20 cellular contexts compared by ENCODE assay signal in genomic region chr6:31634131-31634530, GRCh38. TPM values are rescaled to one million over a fixed set of nuclear protein-coding genes. Genes with fewer than 3 reads are reported as not detected.
DNase-seq lines count a peak whose midpoint lies in the region; ATAC-seq and TF ChIP-seq lines count a peak whose summit lies in the region.
"Had no signal": no experiment of that assay in that cellular context is flagged by ENCODE, and none has a peak within 500 bp of the region (broad histone marks: within the 10 kb centered on the region; RNA-seq: fewer than 3 reads in every experiment).

No MANE protein-coding gene starts in this region.

- peaks cover 83% of the 10 kb centered on the region for H3F3A ChIP-seq in neural progenitor cell (ENCODE audit: low read depth)

- in situ Hi-C loops in Panc1 (cut with HindIII; ENCODE audit: low pct_unique_long_range_greater_than_20kb, low sequenced_read_pairs): no loop called here
- in situ Hi-C loops in HAP-1 (cut with MboI; ENCODE audit: low sequenced_read_pairs): loop anchor here (25.0 kb wide), 1 partner anchor 1047 kb away; no protein-coding TSS in a partner anchor

- H3K9ac ChIP-seq in neural progenitor cell: no peak overlapping the region

- no peak overlapping the region for H2AFZ ChIP-seq in neural progenitor cell (replicated peaks)

- no peaks in the 10 kb centered on the region for H3K4me1 Mint-ChIP-seq in activated CD4-positive, alpha-beta T cell treated with anti-CD3 and anti-CD28 coated beads for 36 hours
- H3K4me1 Mint-ChIP-seq in chondrocyte (ENCODE audit: low read depth) (no peaks in the 10 kb centered on the region), neural progenitor cell (peaks cover 2% of the 10 kb centered on the region)

- WGBS in upper lobe of left lung, 2 donors: 78 to 95% methylated on average over 1 to 3 of the region's 3 CpGs

- no peak for ATAC-seq in activated CD4-positive, alpha-beta T cell treated with anti-CD3 and anti-CD28 coated beads for 36 hours
- no peak for ATAC-seq in Panc1
- no peak for ATAC-seq in upper lobe of left lung (ENCODE audit: low FRiP score in 2 of 2)
- ATAC-seq: A549, mucosa of descending colon had no signal

- peaks cover 11% of the 10 kb centered on the region; the same call in 1 of the 2 replicates for H3K4me1 ChIP-seq in Panc1 (ENCODE audit: control insufficient read depth, insufficient read depth, low read length)
- H3K4me1 ChIP-seq in neural progenitor cell: no peaks in the 10 kb centered on the region
- no peaks in the 10 kb centered on the region for H3K4me1 ChIP-seq in upper lobe of left lung
- H3K4me1 ChIP-seq in HAP-1: no peaks in the 10 kb centered on the region
- H3K4me1 ChIP-seq: A549, esophagus squamous epithelium had no signal

- H3K4me3 Mint-ChIP-seq in activated CD4-positive, alpha-beta T cell treated with anti-CD3 and anti-CD28 coated beads for 36 hours: no peak overlapping the region
- no peak overlapping the region for H3K4me3 Mint-ChIP-seq in chondrocyte (ENCODE audit: unreplicated experiment)
- H3K4me3 Mint-ChIP-seq in neural progenitor cell: peak overlapping the region; percentile 20

- H3K27ac Mint-ChIP-seq in activated CD4-positive, alpha-beta T cell treated with anti-CD3 and anti-CD28 coated beads for 36 hours: peak overlapping the region; percentile 56
- peak overlapping the region; percentile 73 for H3K27ac Mint-ChIP-seq in chondrocyte (ENCODE audit: unreplicated experiment)
- H3K27ac Mint-ChIP-seq in neural progenitor cell: peak overlapping the region; percentile 67

- 0 out of 2 replicates have a peak overlapping the region, but pooled peaks have one; percentile 13 for H3K27ac ChIP-seq in Panc1 (ENCODE audit: low read length)
- peak overlapping the region; percentile 17 for H3K27ac ChIP-seq in neural progenitor cell
- H3K27ac ChIP-seq in upper lobe of left lung: no peak overlapping the region
- H3K27ac ChIP-seq: A549, esophagus squamous epithelium had no signal

- no peak for TF ChIP-seq CTCF in Panc1 (IDR thresholded peaks at IDR 0.05)
- no peak for TF ChIP-seq CTCF in chondrocyte (IDR thresholded peaks at IDR 0.05)
- no peak for TF ChIP-seq CTCF in neural progenitor cell (IDR thresholded peaks at IDR 0.05)
- TF ChIP-seq CTCF in upper lobe of left lung (IDR thresholded peaks at IDR 0.05): no peak

- no peak for TF ChIP-seq EP300 in upper lobe of left lung (IDR thresholded peaks at IDR 0.05)

- no peaks in the 10 kb centered on the region for H3K27me3 Mint-ChIP-seq in activated CD4-positive, alpha-beta T cell treated with anti-CD3 and anti-CD28 coated beads for 36 hours
- H3K27me3 Mint-ChIP-seq in chondrocyte (ENCODE audit: low read depth): no peaks in the 10 kb centered on the region
- peaks cover 8% of the 10 kb centered on the region for H3K27me3 Mint-ChIP-seq in neural progenitor cell (ENCODE audit: insufficient read depth, low read depth)

- H3K79me2 ChIP-seq in neural progenitor cell (ENCODE audit: low read depth): peaks cover 32% of the 10 kb centered on the region

- CTCF ChIA-PET in activated CD4-positive, alpha-beta T cell treated with anti-CD3 and anti-CD28 coated beads for 36 hours (lab: Charles Lee): interaction anchor here (0.8 kb wide), 1 partner anchor 242 kb away, joined by 3 read pairs; no protein-coding TSS in a partner anchor
- CTCF ChIA-PET in Panc1 (lab: Charles Lee): interaction anchor here (0.6 kb wide), 1 partner anchor 1879 kb away, joined by 3 read pairs; no protein-coding TSS in a partner anchor

- H3K36me3 ChIP-seq in Panc1 (ENCODE audit: control insufficient read depth, insufficient read depth, low read length): peaks cover 35% of the 10 kb centered on the region
- H3K36me3 ChIP-seq in neural progenitor cell: peaks cover 4% of the 10 kb centered on the region
- H3K36me3 ChIP-seq in upper lobe of left lung: peaks cover 57 to 100% (median 95%) of the 10 kb centered on the region in 4 donors
- H3K36me3 ChIP-seq in HAP-1 (replicated peaks): peaks cover 94% of the 10 kb centered on the region

- no peak overlapping the region for H3K4me2 ChIP-seq in neural progenitor cell
- H3K4me2 ChIP-seq: A549 had no signal

- BruUV-seq in Panc1 (replicated peaks; lab: Mats Ljungman, UMichigan): no TSS peak

- POLR2A ChIA-PET in activated CD4-positive, alpha-beta T cell treated with anti-CD3 and anti-CD28 coated beads for 36 hours (lab: Charles Lee): interaction anchor here (1.4 to 1.5 kb wide), 2 partner anchors 8 to 11 kb away, joined by 3 to 7 read pairs; no protein-coding TSS in a partner anchor
- POLR2A ChIA-PET in Panc1 (lab: Charles Lee): no interaction called here

- H3K9me3 Mint-ChIP-seq in activated CD4-positive, alpha-beta T cell treated with anti-CD3 and anti-CD28 coated beads for 36 hours (ENCODE audit: low read depth): no peaks in the 10 kb centered on the region
- H3K9me3 Mint-ChIP-seq in chondrocyte (ENCODE audit: low read depth) (no peaks in the 10 kb centered on the region), neural progenitor cell (no peaks in the 10 kb centered on the region)

- intact Hi-C loops in activated CD4-positive, alpha-beta T cell treated with anti-CD3 and anti-CD28 coated beads for 36 hours (cut with DNase I, micrococcal nuclease): no loop called here
- intact Hi-C loops in Panc1 (cut with micrococcal nuclease; ENCODE audit: unreplicated experiment): no loop called here

- no peaks in the 10 kb centered on the region for H3K27me3 ChIP-seq in Panc1 (ENCODE audit: control insufficient read depth, insufficient read depth, low read length)
- H3K27me3 ChIP-seq in neural progenitor cell: no peaks in the 10 kb centered on the region
- no peaks in the 10 kb centered on the region for H3K27me3 ChIP-seq in upper lobe of left lung
- H3K27me3 ChIP-seq in HAP-1 (ENCODE audit: low read depth): no peaks in the 10 kb centered on the region
- H3K27me3 ChIP-seq: dorsolateral prefrontal cortex, esophagus squamous epithelium had no signal

- peaks cover 78% of the 10 kb centered on the region for H3K36me3 Mint-ChIP-seq in activated CD4-positive, alpha-beta T cell treated with anti-CD3 and anti-CD28 coated beads for 36 hours (ENCODE audit: low read depth)
- peaks cover 46% of the 10 kb centered on the region for H3K36me3 Mint-ChIP-seq in chondrocyte (ENCODE audit: low read depth)
- H3K36me3 Mint-ChIP-seq in neural progenitor cell: peaks cover 51% of the 10 kb centered on the region

- no peaks in the 10 kb centered on the region for H3K9me3 ChIP-seq in Panc1 (ENCODE audit: control insufficient read depth, insufficient read depth, low read depth, low read length)
- no peaks in the 10 kb centered on the region for H3K9me3 ChIP-seq in neural progenitor cell (ENCODE audit: low read depth)
- no peaks in the 10 kb centered on the region for H3K9me3 ChIP-seq in upper lobe of left lung
- no peaks in the 10 kb centered on the region for H3K9me3 ChIP-seq in HAP-1
- H3K9me3 ChIP-seq: A549, esophagus squamous epithelium, mucosa of descending colon had no signal

- peaks cover 72% of the 10 kb centered on the region for H4K20me1 ChIP-seq in neural progenitor cell (ENCODE audit: low read depth)

- H3K4me3 ChIP-seq in Panc1 (ENCODE audit: low read depth in 2 of 2, low read length in 2 of 2) (no peak overlapping the region), neural progenitor cell (no peak overlapping the region), upper lobe of left lung (no peak overlapping the region), HAP-1 (no peak overlapping the region)
- H3K4me3 ChIP-seq: A549, dorsolateral prefrontal cortex, esophagus squamous epithelium, mucosa of descending colon had no signal

- no peak for TF ChIP-seq POLR2A in upper lobe of left lung (IDR thresholded peaks at IDR 0.05)

- DNase-seq in activated CD4-positive, alpha-beta T cell treated with anti-CD3 and anti-CD28 coated beads for 36 hours: no peak
- no peak for DNase-seq in activated CD4-positive, alpha-beta T cell treated with anti-CD3 and anti-CD28 coated beads, Interleukin-2, amount 50 U/mL, for 1 hour
- DNase-seq in Panc1 (ENCODE audit: low read depth, low spot score): no peak
- DNase-seq in chondrocyte (ENCODE audit: low spot score): no peak
- DNase-seq in neural progenitor cell (ENCODE audit: low spot score): no peak
- DNase-seq in glomerular visceral epithelial cell (ENCODE audit: extremely low spot score): no peak
- no peak for DNase-seq in upper lobe of left lung
- DNase-seq in HAP-1 (ENCODE audit: low spot score in 2 of 2): no peak
- DNase-seq: activated naive CD4-positive, alpha-beta T cell treated with Interleukin-2 at 50 U/mL for 16 hours; DMS79 treated with DMSO at 0.1 percent for 48 hours; dorsolateral prefrontal cortex; esophagus squamous epithelium; KG1; mucosa of descending colon; NCI-H1092; NCI-H2107; NCI-H526 treated with DMSO at 0.1 percent for 48 hours; stimulated activated CD4-positive, alpha-beta T cell treated with anti-CD3 and anti-CD28 coated beads, Interleukin-4, amount 100 ng/mL, for 24 hours; stimulated activated CD8-positive, alpha-beta memory T cell treated with anti-CD3 and anti-CD28 coated beads, Interleukin-4, amount 100 ng/mL, for 48 hours had no signal

RNA-seq across cellular contexts. Expression of gene PRRC2A, which starts 13.6 kb away (rescaled TPM):
- total RNA-seq in activated CD4-positive, alpha-beta T cell treated with anti-CD3 and anti-CD28 coated beads for 36 hours: 100 to 1,000 TPM; 255 to 280 TPM
- total RNA-seq in Panc1 (2021; ENCODE audit: unreplicated experiment): 318 TPM
- polyA plus RNA-seq in Panc1 (2012; ENCODE audit: insufficient read length): 246 TPM
- 156 to 185 TPM (median 157 TPM) in 3 replicates for total RNA-seq in chondrocyte
- total RNA-seq in neural progenitor cell (ENCODE audit: low replicate concordance): 55.5 and 138 TPM in 2 replicates
- total RNA-seq in upper lobe of left lung: 100 to 1,000 TPM in 4 of 6 donors, 10 to 100 TPM in 2; 80.1 to 154 (median 125) TPM

RNA-seq across cellular contexts. Expression of gene BAG6, which starts 18.3 kb away (rescaled TPM):
- 100 to 1,000 TPM; 334 to 339 TPM for total RNA-seq in activated CD4-positive, alpha-beta T cell treated with anti-CD3 and anti-CD28 coated beads for 36 hours
- total RNA-seq in Panc1 (2021; ENCODE audit: unreplicated experiment): 491 TPM
- 565 TPM for polyA plus RNA-seq in Panc1 (2012; ENCODE audit: insufficient read length)
- 253 to 308 TPM (median 262 TPM) in 3 replicates for total RNA-seq in chondrocyte
- 171 and 310 TPM in 2 replicates for total RNA-seq in neural progenitor cell (ENCODE audit: low replicate concordance)
- total RNA-seq in upper lobe of left lung: 100 to 1,000 TPM; 190 to 421 (median 294) TPM

RNA-seq across cellular contexts. Expression of gene AIF1, which starts 19.1 kb away (rescaled TPM):
- total RNA-seq in activated CD4-positive, alpha-beta T cell treated with anti-CD3 and anti-CD28 coated beads for 36 hours: 10 to 100 TPM; 89.2 to 96.1 TPM
- total RNA-seq in Panc1 (2021; ENCODE audit: unreplicated experiment) (0.44 TPM), chondrocyte (not detected in 3 replicates), neural progenitor cell (ENCODE audit: low replicate concordance) (not detected in 2 replicates), upper lobe of left lung (100 to 1,000 TPM in 1 of 6 donors, 10 to 100 TPM in 5; 18.5 to 106 (median 79.7) TPM)
- not detected for polyA plus RNA-seq in Panc1 (2012; ENCODE audit: insufficient read length)
- polyA plus RNA-seq: A549 had no signal

RNA-seq across cellular contexts. Expression of gene APOM, which starts 21.6 kb away (rescaled TPM):
- total RNA-seq in activated CD4-positive, alpha-beta T cell treated with anti-CD3 and anti-CD28 coated beads for 36 hours: 1 to 10 TPM; 3.4 to 4.0 TPM
- 1.8 TPM for total RNA-seq in Panc1 (2021; ENCODE audit: unreplicated experiment)
- 0.56 TPM for polyA plus RNA-seq in Panc1 (2012; ENCODE audit: insufficient read length)
- total RNA-seq in chondrocyte: 0.85 to 1.2 TPM in 2 of 3 replicates, not detected in the other
- total RNA-seq in neural progenitor cell (ENCODE audit: low replicate concordance): 2.6 and 4.2 TPM in 2 replicates
- 1 to 10 TPM in 5 of 6 donors, under 1 TPM in 1; 0.89 to 4.3 (median 2.1) TPM for total RNA-seq in upper lobe of left lung

RNA-seq across cellular contexts. Expression of gene C6orf47, which starts 26.4 kb away (rescaled TPM):
- 10 to 100 TPM; 10.1 to 11.7 TPM for total RNA-seq in activated CD4-positive, alpha-beta T cell treated with anti-CD3 and anti-CD28 coated beads for 36 hours
- 22.4 TPM for total RNA-seq in Panc1 (2021; ENCODE audit: unreplicated experiment)
- 18.6 TPM for polyA plus RNA-seq in Panc1 (2012; ENCODE audit: insufficient read length)
- total RNA-seq in chondrocyte: 19.1 to 20.3 TPM (median 20.2 TPM) in 3 replicates
- 14.6 and 17.1 TPM in 2 replicates for total RNA-seq in neural progenitor cell (ENCODE audit: low replicate concordance)
- 10 to 100 TPM; 25.0 to 30.1 (median 28.4) TPM for total RNA-seq in upper lobe of left lung

Comparison
In these comparisons a context has a peak if more than half of its experiments do, and no peak if none do; other contexts are left out.
1. H3K27ac ChIP-seq: peak in Panc1 (single experiment) and neural progenitor cell (single experiment); none in upper lobe of left lung (0 of 4).
2. RNA of gene AIF1, which starts 19.1 kb away (total RNA-seq): 89.2 to 96.1 TPM in activated CD4-positive, alpha-beta T cell treated with anti-CD3 and anti-CD28 coated beads for 36 hours and 18.5 to 106 TPM in upper lobe of left lung; 0.44 TPM in Panc1 (single experiment), not detected in chondrocyte and not detected in neural progenitor cell; every median in the first group is over 10 times any median in the second.
3. Peak in every context shown above with its lines, with median percentiles within 50 percentile points of each other: H3K27ac Mint-ChIP-seq.